Comparison of ENCODE assay signal across 8 cellular contexts in genomic region chr2:39121523-39122063, GRCh38. TPM values are rescaled to one million over a fixed set of nuclear protein-coding genes. Genes with fewer than 3 reads are reported as not detected.
DNase-seq lines count a peak whose midpoint lies in the region; ATAC-seq, FAIRE-seq and TF ChIP-seq lines count a peak whose summit lies in the region.

No MANE protein-coding gene starts in this region.

- H4K20me1 ChIP-seq in KMS-11 (ENCODE audit: insufficient read depth) (no peaks in the 10 kb centered on the region), HepG2 (ENCODE audit: insufficient read depth, low read length) (peaks cover 34% of the 10 kb centered on the region)

- H3K4me1 Mint-ChIP-seq in CD14-positive monocyte = peaks cover 53% of the 10 kb centered on the region
- peaks cover 41% of the 10 kb centered on the region for H3K4me1 Mint-ChIP-seq in activated naive CD8-positive, alpha-beta T cell treated with anti-CD3 and anti-CD28 coated beads for 36 hours

- TF ChIP-seq EP300 in HepG2 (IDR thresholded peaks at IDR 0.05; ENCODE audit: low read depth in 2 of 2, low read length in 2 of 2) = no peak
- no peak for TF ChIP-seq EP300 in HepG2 (CRISPR knock-in tag; IDR thresholded peaks at IDR 0.05; ENCODE audit: borderline replicate concordance)
- TF ChIP-seq EP300 in upper lobe of left lung (IDR thresholded peaks at IDR 0.05) = no peak

- peak overlapping the region; percentile 64 for H3K4me2 ChIP-seq in KMS-11
- H3K4me2 ChIP-seq in HepG2 (ENCODE audit: low read depth, low read length) = peak overlapping the region; percentile 96

- peak overlapping the region; percentile 73; the same call in 1 of the 2 replicates for H3K9ac ChIP-seq in KMS-11
- H3K9ac ChIP-seq in HepG2 (ENCODE audit: insufficient read depth, low read depth, low read length) = peak overlapping the region; percentile 82

- TF ChIP-seq RAD21 in HepG2 (CRISPR knock-in tag; IDR thresholded peaks at IDR 0.05) = no peak

- TF ChIP-seq POLR2A in HepG2 (IDR thresholded peaks at IDR 0.05; ENCODE audit: insufficient read depth in 1 of 2, low read depth in 2 of 2, low read length in 2 of 2) (no peak), upper lobe of left lung (IDR thresholded peaks at IDR 0.05) (no peak)

- ATAC-seq in HepG2 (peak; percentile 5), upper lobe of left lung (ENCODE audit: low FRiP score in 2 of 2) (no peak), HG03108 (IDR thresholded peaks at IDR 0.05; ENCODE audit: unreplicated experiment) (no peak)

- 4% methylated on average over 7 of the region's 7 CpGs for WGBS in HepG2 (ENCODE audit: low lambda C conversion rate)
- 15 to 16% methylated on average over 7 of the region's 7 CpGs for WGBS in upper lobe of left lung, 2 donors

- H3K36me3 ChIP-seq in KMS-11 (ENCODE audit: insufficient read depth) (no peaks in the 10 kb centered on the region), HepG2 (replicated peaks in 1 of 2; ENCODE audit: control insufficient read depth in 1 of 2, insufficient read depth in 2 of 2, low read length in 2 of 2) (peaks cover 0 to 7% of the 10 kb centered on the region in 2 experiments; a peak in 4 of 5 replicates), upper lobe of left lung (peaks cover 0 to 3% (median 0%) of the 10 kb centered on the region in 4 donors)

- no peak for FAIRE-seq in HepG2 (lab: Jason Lieb, UNC)

- H3K27me3 ChIP-seq in KMS-11 (ENCODE audit: insufficient read depth, low read depth) (no peaks in the 10 kb centered on the region), HepG2 (ENCODE audit: control insufficient read depth in 1 of 2, insufficient read depth in 2 of 2, low read length in 2 of 2) (no peaks in the 10 kb centered on the region; a peak in 1 of 5 replicates), upper lobe of left lung (no peaks in the 10 kb centered on the region)

- H3K36me3 Mint-ChIP-seq in CD14-positive monocyte = peaks cover 3 to 7% of the 10 kb centered on the region in 2 donors
- peaks cover 39% of the 10 kb centered on the region for H3K36me3 Mint-ChIP-seq in activated naive CD8-positive, alpha-beta T cell treated with anti-CD3 and anti-CD28 coated beads for 36 hours

- H3K27ac ChIP-seq in KMS-11 = peak overlapping the region; percentile 71
- peak overlapping the region; percentile 95 for H3K27ac ChIP-seq in HepG2 (ENCODE audit: extremely low read length, insufficient read depth, low read length)
- H3K27ac ChIP-seq in upper lobe of left lung = peak overlapping the region; percentile 97 to 98 (median 98)

- intact Hi-C loops in CD14-positive monocyte (cut with micrococcal nuclease) = loop anchor here in 1 of 2 donors (2.0 to 10.0 kb wide), 2 partner anchors 105 to 373 kb away; no protein-coding TSS in a partner anchor
- intact Hi-C loops in HepG2 (cut with micrococcal nuclease; ENCODE audit: unreplicated experiment) = loop anchor here (1.0 to 10.0 kb wide), 4 partner anchors 19 to 367 kb away; partner anchors contain the start of gene SRSF7

- H2AFZ ChIP-seq in KMS-11 (ENCODE audit: low read depth) = peak overlapping the region; percentile 38
- no peak overlapping the region for H2AFZ ChIP-seq in HepG2 (ENCODE audit: low read length)

- H3K79me2 ChIP-seq in KMS-11 (ENCODE audit: insufficient read depth, low read depth) = peaks cover 52% of the 10 kb centered on the region
- H3K79me2 ChIP-seq in HepG2 (ENCODE audit: insufficient read depth, low read length) = peaks cover 41% of the 10 kb centered on the region

- H3K4me3 ChIP-seq in KMS-11 (IDR thresholded peaks at IDR 0.05; ENCODE audit: insufficient read depth, low read depth, low read length) = peak overlapping the region; percentile 69
- H3K4me3 ChIP-seq in HepG2 (replicated peaks in 1 of 3; ENCODE audit: insufficient read depth in 1 of 3, low read depth in 2 of 3, low read length in 3 of 3) = peak overlapping the region; percentile 67 to 87 (median 69)
- peak overlapping the region in 3 of 4 donors; percentile 83 to 90 (median 84) for H3K4me3 ChIP-seq in upper lobe of left lung

- peaks cover 58% of the 10 kb centered on the region for H3K4me1 ChIP-seq in KMS-11 (ENCODE audit: low read depth, poor library complexity, severe bottlenecking)
- H3K4me1 ChIP-seq in HepG2 (ENCODE audit: insufficient read depth, low read length) = peaks cover 56% of the 10 kb centered on the region
- H3K4me1 ChIP-seq in upper lobe of left lung = peaks cover 34 to 48% (median 40%) of the 10 kb centered on the region in 4 donors

- POLR2A ChIA-PET in HepG2 (lab: Yijun Ruan, JAX) = interaction anchor here (0.9 to 4.1 kb wide), 18 partner anchors 9 to 404 kb away, joined by 3 to 71 read pairs (median 5); partner anchors contain the start of genes DHX57 and MORN2

- BruUV-seq in HepG2 (replicated peaks; lab: Mats Ljungman, UMichigan) = TSS peak; percentile 98

- peak overlapping the region; percentile 89 to 96 (median 95) for H3K27ac Mint-ChIP-seq in CD14-positive monocyte
- peak overlapping the region; percentile 93 for H3K27ac Mint-ChIP-seq in activated naive CD8-positive, alpha-beta T cell treated with anti-CD3 and anti-CD28 coated beads for 36 hours

- DNase-seq in CD14-positive monocyte (ENCODE audit: low spot score) (no peak), HepG2 (ENCODE audit: low spot score) (no peak), upper lobe of left lung (no peak), kidney glomerular epithelial cell (lab: John Stamatoyannopoulos, UW) (no peak), GM13977 (ENCODE audit: low spot score) (no peak)
- DNase-seq in activated naive CD8-positive, alpha-beta T cell treated with anti-CD3 and anti-CD28 coated beads for 36 hours = no peak

- peak overlapping the region; percentile 83 to 91 for H3K4me3 Mint-ChIP-seq in CD14-positive monocyte
- peak overlapping the region; percentile 87 for H3K4me3 Mint-ChIP-seq in activated naive CD8-positive, alpha-beta T cell treated with anti-CD3 and anti-CD28 coated beads for 36 hours

- no peaks in the 10 kb centered on the region for H3K9me3 ChIP-seq in HepG2 (ENCODE audit: low read length)
- H3K9me3 ChIP-seq in upper lobe of left lung = no peaks in the 10 kb centered on the region

- peaks cover 0 to 3% (median 0%) of the 10 kb centered on the region in 7 donors for H3K9me3 Mint-ChIP-seq in CD14-positive monocyte
- H3K9me3 Mint-ChIP-seq in activated naive CD8-positive, alpha-beta T cell treated with anti-CD3 and anti-CD28 coated beads for 36 hours = no peaks in the 10 kb centered on the region

- in situ Hi-C loops in HepG2 (cut with HindIII; ENCODE audit: extremely low pct_ligation_motif_present, low pct_unique_long_range_greater_than_20kb) = no loop called here
- in situ Hi-C loops in GM13977 (cut with MboI; ENCODE audit: low pct_unique_long_range_greater_than_20kb, low sequenced_read_pairs, unreplicated experiment) = no loop called here

- H3K27me3 Mint-ChIP-seq in CD14-positive monocyte (ENCODE audit: low read depth in 3 of 3) = no peaks in the 10 kb centered on the region
- no peaks in the 10 kb centered on the region for H3K27me3 Mint-ChIP-seq in activated naive CD8-positive, alpha-beta T cell treated with anti-CD3 and anti-CD28 coated beads for 36 hours

- TF ChIP-seq CTCF in CD14-positive monocyte (IDR thresholded peaks at IDR 0.05) (no peak), KMS-11 (conservative IDR thresholded peaks at IDR 0.05; ENCODE audit: low read depth, low read length) (no peak), HepG2 (CRISPR knock-in tag; IDR thresholded peaks at IDR 0.05) (no peak), upper lobe of left lung (IDR thresholded peaks at IDR 0.05) (no peak), GM13977 (IDR thresholded peaks at IDR 0.05; ENCODE audit: extremely low read depth, insufficient read depth, missing control alignments) (no peak)

- CTCF ChIA-PET in HepG2 (lab: Yijun Ruan, JAX; ENCODE audit: low intra/inter-chr PET ratio, low total read pairs) = interaction anchor here (7.2 kb wide), 1 partner anchor 107 kb away, joined by 53 read pairs; no protein-coding TSS in a partner anchor

TF ChIP-seq in HepG2, 621 proteins besides CTCF, POLR2A, EP300 and RAD21 (continues in another document):
- TF ChIP-seq ZNF18 (CRISPR knock-in tag; IDR thresholded peaks at IDR 0.05; ENCODE audit: insufficient replicate concordance) = peak; percentile 0

RNA-seq across cellular contexts. Expression of gene SOS1, which starts 0.7 kb away (rescaled TPM):
- polyA plus RNA-seq in CD14-positive monocyte (1 to 10 TPM; 5.3 to 7.7 TPM), HepG2 (2011; rRNA removed) (39.5 and 60.4 TPM in 2 replicates)
- 10 to 100 TPM; 36.3 to 41.3 TPM for total RNA-seq in activated naive CD8-positive, alpha-beta T cell treated with anti-CD3 and anti-CD28 coated beads for 36 hours
- total RNA-seq in HepG2 (2016; rRNA removed; fragmentation: Illumina TruSeq; extraction: Trizol) (20.8 and 26.6 TPM in 2 replicates), upper lobe of left lung (10 to 100 TPM; 10.4 to 51.2 (median 25.3) TPM)
- total RNA-seq in HepG2 (2016; cell fraction: cytosol; rRNA removed; fragmentation: Illumina TruSeq; extraction: Trizol; ENCODE audit: low read depth) = 3.2 and 4.1 TPM in 2 replicates
- total RNA-seq in HepG2 (2016; cell fraction: insoluble cytoplasmic fraction; rRNA removed; fragmentation: Illumina TruSeq; extraction: Trizol) = 21.0 and 28.9 TPM in 2 replicates
- 12.6 and 14.3 TPM in 2 replicates for total RNA-seq in HepG2 (2016; cell fraction: membrane; rRNA removed; fragmentation: Illumina TruSeq; extraction: Trizol)
- total RNA-seq in HepG2 (2016; cell fraction: nucleus; rRNA removed; fragmentation: Illumina TruSeq; extraction: Trizol) = 49.5 and 63.9 TPM in 2 replicates
- 23.4 and 41.7 TPM in 2 replicates for polyA plus RNA-seq in HepG2 (2011; cell fraction: cytosol; rRNA removed)
- 69.6 and 75.7 TPM in 2 replicates for polyA plus RNA-seq in HepG2 (2011; cell fraction: nucleus; rRNA removed)
- polyA plus RNA-seq in HepG2 (2012) = 31.5 and 37.6 TPM in 2 replicates
- polyA plus RNA-seq in HepG2 (2016; cell fraction: cytosol; fragmentation: Illumina TruSeq; extraction: Trizol; ENCODE audit: low read depth) = 0.43 and 0.49 TPM in 2 replicates
- 21.4 and 27.3 TPM in 2 replicates for polyA plus RNA-seq in HepG2 (2016; cell fraction: insoluble cytoplasmic fraction; fragmentation: Illumina TruSeq; extraction: Trizol; ENCODE audit: low read depth)
- polyA plus RNA-seq in HepG2 (2016; cell fraction: membrane; fragmentation: Illumina TruSeq; extraction: Trizol; ENCODE audit: low read depth) = 2.0 and 2.7 TPM in 2 replicates
- polyA plus RNA-seq in HepG2 (2016; cell fraction: nucleus; fragmentation: Illumina TruSeq; extraction: Trizol; ENCODE audit: insufficient read depth, low read depth) = 56.1 and 68.3 TPM in 2 replicates
- 40.4 and 54.0 TPM in 2 replicates for polyA minus RNA-seq in HepG2 (2011; rRNA and poly(A)+ RNA removed; ENCODE audit: low replicate concordance)
- polyA minus RNA-seq in HepG2 (2011; cell fraction: cytosol; rRNA and poly(A)+ RNA removed) = 39.9 and 41.5 TPM in 2 replicates
- 211 and 214 TPM in 2 replicates for polyA minus RNA-seq in HepG2 (2011; cell fraction: nucleus; rRNA and poly(A)+ RNA removed)
